In genomic region chr2:95122197-95122551, GRCh38 we compare ENCODE assay signal across 8 cellular contexts. TPM values are rescaled to one million over a fixed set of nuclear protein-coding genes. Genes with fewer than 3 reads are reported as not detected.
DNase-seq lines count a peak whose midpoint lies in the region; ATAC-seq, FAIRE-seq and TF ChIP-seq lines count a peak whose summit lies in the region.

No MANE protein-coding gene starts in this region.

- H3K27ac ChIP-seq in A549 = peak overlapping the region; percentile 87 to 96

- ATAC-seq in A549 = peak; percentile 34 to 41; a peak in 5 of 6 replicates
- ATAC-seq in GM19025 (IDR thresholded peaks at IDR 0.05; ENCODE audit: low read depth, unreplicated experiment) = peak; percentile 0
- no peak for ATAC-seq in naive B cell (ENCODE audit: low read depth in 2 of 2)
- ATAC-seq in GM21390 (IDR thresholded peaks at IDR 0.05; ENCODE audit: unreplicated experiment) = no peak

- in situ Hi-C loops in ACHN (cut with HindIII; ENCODE audit: low pct_ligation_motif_present, low pct_unique_long_range_greater_than_20kb, low sequenced_read_pairs) = no loop called here

- CTCF ChIA-PET in A549 (lab: Yijun Ruan, JAX) = interaction anchor here (0.7 to 2.5 kb wide), 7 partner anchors 12 to 281 kb away, joined by 3 to 6 read pairs (median 3); partner anchors contain the start of genes ZNF2 and ZNF892

- H3K27me3 Mint-ChIP-seq in chondrocyte (ENCODE audit: low read depth) = no peaks in the 10 kb centered on the region
- peaks cover 0 to 6% (median 0%) of the 10 kb centered on the region in 3 donors for H3K27me3 Mint-ChIP-seq in naive B cell

- peak overlapping the region; percentile 82 for H3K4me2 ChIP-seq in A549

- H3K9me3 ChIP-seq in A549 = peaks cover 5% of the 10 kb centered on the region; the same call in 1 of the 3 replicates

- no peak for TF ChIP-seq EP300 in A549 (IDR thresholded peaks at IDR 0.05)

- peak in 1 of 2 experiments; percentile 11 for DNase-seq in A549 (ENCODE audit: low read depth in 1 of 2, low spot score in 1 of 2)
- DNase-seq in HPDE6-E6E7 (ENCODE audit: extremely low spot score) = peak; percentile 1
- DNase-seq in chondrocyte (ENCODE audit: low spot score) = no peak
- DNase-seq in naive B cell = no peak
- DNase-seq in ACHN = no peak
- DNase-seq in NCI-H1930 (lab: John Stamatoyannopoulos, UW) = no peak

- peak overlapping the region; percentile 90 for H3K4me3 ChIP-seq in A549

- peak overlapping the region; percentile 94 for H3K4me3 Mint-ChIP-seq in chondrocyte (ENCODE audit: unreplicated experiment)
- peak overlapping the region; percentile 92 to 98 (median 94) for H3K4me3 Mint-ChIP-seq in naive B cell

- POLR2A ChIA-PET in A549 (lab: Yijun Ruan, JAX) = interaction anchor here (1.2 to 2.8 kb wide), 3 partner anchors 37 to 44 kb away, joined by 3 to 22 read pairs (median 10); partner anchors contain the start of genes ZNF2 and ZNF514

- no peak for TF ChIP-seq POLR2A in A549 (IDR thresholded peaks at IDR 0.05; ENCODE audit: low read length)

- peak overlapping the region; percentile 69 for H3K27ac Mint-ChIP-seq in chondrocyte (ENCODE audit: unreplicated experiment)
- H3K27ac Mint-ChIP-seq in naive B cell = peak overlapping the region in 4 of 6 donors; percentile 81 to 94 (median 90)

- WGBS in A549 (ENCODE audit: missing lambda C conversion rate) = 17% methylated on average over 5 of the region's 5 CpGs

- no peak for FAIRE-seq in A549 (lab: Jason Lieb, UNC)

- peaks cover 35% of the 10 kb centered on the region for H3K4me1 Mint-ChIP-seq in chondrocyte (ENCODE audit: low read depth)
- H3K4me1 Mint-ChIP-seq in naive B cell = peaks cover 35 to 42% (median 40%) of the 10 kb centered on the region in 3 donors

- no peak for TF ChIP-seq RAD21 in A549 (conservative IDR thresholded peaks at IDR 0.05 in 1 of 2, IDR thresholded peaks at IDR 0.05 in 1 of 2)

- H3K4me1 ChIP-seq in A549 = peaks cover 6% of the 10 kb centered on the region; the same call in 2 of the 3 replicates

- TF ChIP-seq CTCF in A549 (IDR thresholded peaks at IDR 0.05) (no peak), chondrocyte (IDR thresholded peaks at IDR 0.05) (no peak)

- H3K9me3 Mint-ChIP-seq in chondrocyte (ENCODE audit: low read depth) (no peaks in the 10 kb centered on the region), naive B cell (no peaks in the 10 kb centered on the region)

- H3K36me3 Mint-ChIP-seq in chondrocyte (ENCODE audit: low read depth) (peaks cover under 1% of the 10 kb centered on the region), naive B cell (peaks cover 0 to 2% of the 10 kb centered on the region in 2 donors)

TF ChIP-seq in A549, 52 proteins besides CTCF, POLR2A, EP300 and RAD21:
- TF ChIP-seq PBX3 (IDR thresholded peaks at IDR 0.05) (no peak), MAX (IDR thresholded peaks at IDR 0.05) (no peak), FOSB (CRISPR knock-in tag; IDR thresholded peaks at IDR 0.05) (no peak), POLR2AphosphoS2 (conservative IDR thresholded peaks at IDR 0.05; ENCODE audit: low read length) (no peak), FOSL2 (IDR thresholded peaks at IDR 0.05) (no peak), FOSL2 (CRISPR knock-in tag; IDR thresholded peaks at IDR 0.05) (no peak), JUN (IDR thresholded peaks at IDR 0.05) (no peak), EHF (CRISPR knock-in tag; IDR thresholded peaks at IDR 0.05) (no peak)
- TF ChIP-seq, protein P1, sequence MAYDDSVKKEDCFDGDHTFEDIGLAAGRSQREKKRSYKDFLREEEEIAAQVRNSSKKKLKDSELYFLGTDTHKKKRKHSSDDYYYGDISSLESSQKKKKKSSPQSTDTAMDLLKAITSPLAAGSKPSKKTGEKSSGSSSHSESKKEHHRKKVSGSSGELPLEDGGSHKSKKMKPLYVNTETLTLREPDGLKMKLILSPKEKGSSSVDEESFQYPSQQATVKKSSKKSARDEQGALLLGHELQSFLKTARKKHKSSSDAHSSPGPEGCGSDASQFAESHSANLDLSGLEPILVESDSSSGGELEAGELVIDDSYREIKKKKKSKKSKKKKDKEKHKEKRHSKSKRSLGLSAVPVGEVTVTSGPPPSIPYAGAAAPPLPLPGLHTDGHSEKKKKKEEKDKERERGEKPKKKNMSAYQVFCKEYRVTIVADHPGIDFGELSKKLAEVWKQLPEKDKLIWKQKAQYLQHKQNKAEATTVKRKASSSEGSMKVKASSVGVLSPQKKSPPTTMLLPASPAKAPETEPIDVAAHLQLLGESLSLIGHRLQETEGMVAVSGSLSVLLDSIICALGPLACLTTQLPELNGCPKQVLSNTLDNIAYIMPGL (CRISPR knock-in tag; IDR thresholded peaks at IDR 0.05; ENCODE audit: borderline replicate concordance) = no peak

RNA-seq across cellular contexts. Expression of gene MRPS5, which starts 0.6 kb away (rescaled TPM):
- polyA plus RNA-seq in A549 (2011; rRNA removed) = 96.4 and 123 TPM in 2 replicates
- polyA plus RNA-seq in A549 (2012; cell fraction: cytosol; rRNA removed) = 90.6 and 92.4 TPM in 2 replicates
- 84.5 and 111 TPM in 2 replicates for polyA plus RNA-seq in A549 (2012; cell fraction: nucleus; rRNA removed)
- 102 to 108 TPM (median 103 TPM) in 3 replicates for polyA plus RNA-seq in A549 (2017; fragmentation: RNase III; extraction: RNeasy Plus Mini Kit Qiagen cat#74134 plus additional on column Dnase treatment)
- 58.5 and 61.2 TPM in 2 replicates for polyA minus RNA-seq in A549 (2011; rRNA and poly(A)+ RNA removed)
- 32.9 to 42.4 TPM (median 33.6 TPM) in 3 replicates for total RNA-seq in chondrocyte
- 10 to 100 TPM; 28.5 to 48.2 (median 35.3) TPM for polyA plus RNA-seq in naive B cell (ENCODE audit: low read depth in 6 of 6)

RNA-seq across cellular contexts. Expression of gene ZNF514, which starts 37.5 kb away (rescaled TPM):
- 14.0 and 15.0 TPM in 2 replicates for polyA plus RNA-seq in A549 (2011; rRNA removed)
- polyA plus RNA-seq in A549 (2012; cell fraction: cytosol; rRNA removed) = 5.7 and 5.8 TPM in 2 replicates
- polyA plus RNA-seq in A549 (2012; cell fraction: nucleus; rRNA removed) = 6.5 and 8.3 TPM in 2 replicates
- polyA plus RNA-seq in A549 (2017; fragmentation: RNase III; extraction: RNeasy Plus Mini Kit Qiagen cat#74134 plus additional on column Dnase treatment) = 10.6 to 12.8 TPM (median 11.2 TPM) in 3 replicates
- polyA minus RNA-seq in A549 (2011; rRNA and poly(A)+ RNA removed) = 7.8 and 9.5 TPM in 2 replicates
- 12.1 to 16.3 TPM (median 14.3 TPM) in 3 replicates for total RNA-seq in chondrocyte
- polyA plus RNA-seq in naive B cell (ENCODE audit: low read depth in 6 of 6) = 10 to 100 TPM in 3 of 6 donors, 1 to 10 TPM in 3; 6.7 to 11.2 (median 8.9) TPM

RNA-seq across cellular contexts. Expression of gene ZNF2, which starts 43.4 kb away (rescaled TPM):
- 4.6 and 5.5 TPM in 2 replicates for polyA plus RNA-seq in A549 (2011; rRNA removed)
- 1.5 TPM in 2 replicates for polyA plus RNA-seq in A549 (2012; cell fraction: cytosol; rRNA removed)
- 1.3 and 1.6 TPM in 2 replicates for polyA plus RNA-seq in A549 (2012; cell fraction: nucleus; rRNA removed)
- polyA plus RNA-seq in A549 (2017; fragmentation: RNase III; extraction: RNeasy Plus Mini Kit Qiagen cat#74134 plus additional on column Dnase treatment) = 3.7 to 4.3 TPM (median 4.2 TPM) in 3 replicates
- 10.2 and 10.5 TPM in 2 replicates for polyA minus RNA-seq in A549 (2011; rRNA and poly(A)+ RNA removed)
- total RNA-seq in chondrocyte = 4.5 to 8.0 TPM (median 5.0 TPM) in 3 replicates
- polyA plus RNA-seq in naive B cell (ENCODE audit: low read depth in 6 of 6) = 1 to 10 TPM; 2.4 to 7.3 (median 3.4) TPM

Comparison
In these comparisons a context has a peak if more than half of its experiments do, and no peak if none do; other contexts are left out.
1. ATAC-seq: peak in A549 (2 of 2) and GM19025 (single experiment); none in naive B cell (0 of 2) and GM21390 (single experiment).